15 cellular contexts compared by ENCODE assay signal in the genomic region with DNA sequence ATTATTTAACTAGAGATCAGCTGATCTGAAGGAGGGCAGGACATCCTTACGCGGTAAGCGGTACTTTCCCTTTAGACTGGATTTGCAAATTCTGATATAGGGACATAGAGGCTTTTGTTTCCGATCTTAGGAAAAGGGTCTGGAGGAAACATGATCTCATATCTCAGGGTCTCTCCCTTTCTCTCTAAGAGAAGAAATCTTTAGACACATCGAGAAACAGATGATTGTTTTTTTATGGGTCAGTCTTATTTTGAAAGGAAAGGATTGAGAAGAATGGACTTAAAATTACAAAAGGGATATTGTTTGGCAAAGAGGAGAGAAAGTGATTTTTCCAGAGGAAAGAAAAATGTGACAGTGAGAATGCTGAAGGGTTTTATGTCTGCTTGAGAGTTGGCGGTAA.
"Had no signal": no experiment of that assay in that cellular context is flagged by ENCODE, and none has a peak within 500 bp of the region (broad histone marks: within the 10 kb centered on the region; RNA-seq: fewer than 3 reads in every experiment).

No MANE protein-coding gene starts in this region.

- H3K4me1 ChIP-seq: colonic mucosa, lower lobe of right lung, psoas muscle, upper lobe of left lung had no signal

- H3K4me3 Mint-ChIP-seq: activated naive CD8-positive, alpha-beta T cell treated with anti-CD3 and anti-CD28 coated beads for 36 hours; stimulated activated naive CD8-positive, alpha-beta T cell treated with anti-CD3 and anti-CD28 coated beads, Interleukin-15, amount 100 ng/mL, for 72 hours had no signal

- H3K27me3 Mint-ChIP-seq: activated naive CD8-positive, alpha-beta T cell treated with anti-CD3 and anti-CD28 coated beads for 36 hours; stimulated activated naive CD8-positive, alpha-beta T cell treated with anti-CD3 and anti-CD28 coated beads, Interleukin-15, amount 100 ng/mL, for 72 hours had no signal

- H3K27ac ChIP-seq: colonic mucosa, lower lobe of right lung, ovary, psoas muscle, upper lobe of left lung had no signal

- H3K9me3 ChIP-seq: colonic mucosa, lower lobe of right lung, ovary, psoas muscle, upper lobe of left lung had no signal

- H3K36me3 Mint-ChIP-seq: activated naive CD8-positive, alpha-beta T cell treated with anti-CD3 and anti-CD28 coated beads for 36 hours had no signal

- DNase-seq: activated CD4-positive, alpha-beta T cell treated with anti-CD3 and anti-CD28 coated beads, Interleukin-2, amount 50 U/mL, for 48 hours; activated naive CD4-positive, alpha-beta T cell; activated naive CD8-positive, alpha-beta T cell treated with anti-CD3 and anti-CD28 coated beads for 36 hours; amniotic stem cell; colonic mucosa; hypothalamus; lower lobe of right lung; ovary; psoas muscle; right cardiac atrium; small intestine; stimulated activated CD4-positive, alpha-beta T cell treated with anti-CD3 and anti-CD28 coated beads, Interleukin-4, amount 100 ng/mL, for 1 hour; stimulated activated naive CD8-positive, alpha-beta T cell treated with anti-CD3 and anti-CD28 coated beads, Interleukin-15, amount 100 ng/mL, for 72 hours; SW 1271; upper lobe of left lung had no signal

- ATAC-seq: lower lobe of right lung; psoas muscle; right cardiac atrium; stimulated activated naive CD8-positive, alpha-beta T cell treated with anti-CD3 and anti-CD28 coated beads, Interleukin-15, amount 100 ng/mL, for 72 hours had no signal

- H3K36me3 ChIP-seq: colonic mucosa, lower lobe of right lung, ovary, upper lobe of left lung had no signal

- H3K27me3 ChIP-seq: colonic mucosa, ovary, upper lobe of left lung had no signal

- H3K4me1 Mint-ChIP-seq: activated naive CD8-positive, alpha-beta T cell treated with anti-CD3 and anti-CD28 coated beads for 36 hours; stimulated activated naive CD8-positive, alpha-beta T cell treated with anti-CD3 and anti-CD28 coated beads, Interleukin-15, amount 100 ng/mL, for 72 hours had no signal

- H3K27ac Mint-ChIP-seq: activated naive CD8-positive, alpha-beta T cell treated with anti-CD3 and anti-CD28 coated beads for 36 hours; stimulated activated naive CD8-positive, alpha-beta T cell treated with anti-CD3 and anti-CD28 coated beads, Interleukin-15, amount 100 ng/mL, for 72 hours had no signal

- H3K4me3 ChIP-seq: colonic mucosa, lower lobe of right lung, ovary, psoas muscle, upper lobe of left lung had no signal

- H3K9me3 Mint-ChIP-seq: activated naive CD8-positive, alpha-beta T cell treated with anti-CD3 and anti-CD28 coated beads for 36 hours; stimulated activated naive CD8-positive, alpha-beta T cell treated with anti-CD3 and anti-CD28 coated beads, Interleukin-15, amount 100 ng/mL, for 72 hours had no signal
